18 cellular contexts compared by ENCODE assay signal in genomic region chr1:101144868-101145808, GRCh38.
A peak's percentile ranks its signal among the peaks of the same experiment; 100 is the strongest.
DNase-seq lines count a peak whose midpoint lies in the region; ATAC-seq, FAIRE-seq and TF ChIP-seq lines count a peak whose summit lies in the region.
"Had no signal": no experiment of that assay in that cellular context is flagged by ENCODE, and none has a peak within 500 bp of the region (broad histone marks: within the 10 kb centered on the region; RNA-seq: fewer than 3 reads in every experiment).

No MANE protein-coding gene starts in this region.

- ATAC-seq in foreskin keratinocyte = peak; percentile 34
- ATAC-seq in GM19452 (IDR thresholded peaks at IDR 0.05; ENCODE audit: unreplicated experiment) = no peak
- ATAC-seq: activated T-cell treated with anti-CD3 and anti-CD28 coated beads, Interleukin-2, amount 50 U/mL, for 4 hours; heart left ventricle; Right ventricle myocardium inferior had no signal

- peaks cover 16% of the 10 kb centered on the region for H3K4me1 ChIP-seq in foreskin keratinocyte

- DNase-seq in GM12891 (ENCODE audit: insufficient read length, low spot score) (no peak), GM19239 (ENCODE audit: insufficient read length, low spot score) (no peak), MV-4-11 (lab: John Stamatoyannopoulos, UW) (peak; percentile 12), foreskin keratinocyte (no peak), NCI-H2171 treated with DMSO at 0.1 percent for 48 hours (lab: John Stamatoyannopoulos, UW) (no peak), AG08395 (ENCODE audit: low spot score) (no peak)
- DNase-seq in T-helper 2 cell treated with Interferon-gamma antibody and Interleukin-4, amounts not matched to agents 5 μg/mL and 100 μg/mL, for 36 hours (ENCODE audit: low spot score) = no peak
- DNase-seq: activated CD4-positive, alpha-beta T cell treated with anti-CD3 and anti-CD28 coated beads for 4 hours; activated T-cell treated with anti-CD3 and anti-CD28 coated beads, Interleukin-2, amount 50 U/mL, for 4 hours; erythroblast; heart left ventricle; NCI-H2081 treated with DMSO at 0.1 percent for 48 hours; nucleus accumbens; stimulated activated naive CD4-positive, alpha-beta T cell treated with Interleukin-2 at 50 U/mL for 16 hours had no signal

- peak; percentile 48 for FAIRE-seq in GM12891 (lab: Jason Lieb, UNC)
- FAIRE-seq in GM19239 (lab: Jason Lieb, UNC) = peak; percentile 87
- FAIRE-seq: keratinocyte had no signal

- H3K27me3 ChIP-seq in foreskin keratinocyte = no peaks in the 10 kb centered on the region
- H3K27me3 ChIP-seq: heart left ventricle had no signal

- H3K36me3 Mint-ChIP-seq in T-helper 2 cell treated with Interferon-gamma antibody and Interleukin-4, amounts not matched to agents 5 μg/mL and 100 μg/mL, for 36 hours (ENCODE audit: low read depth) = peaks cover 3% of the 10 kb centered on the region

- H3K4me3 Mint-ChIP-seq in T-helper 2 cell treated with Interferon-gamma antibody and Interleukin-4, amounts not matched to agents 5 μg/mL and 100 μg/mL, for 36 hours = no peak overlapping the region
- H3K4me3 Mint-ChIP-seq: activated T-cell treated with anti-CD3 and anti-CD28 coated beads, Interleukin-2, amount 50 U/mL, for 4 hours; dendritic cell treated with granulocyte-macrophage colony-stimulating factor and Interleukin-4, amounts not matched to agents 40 ng/mL and 50 ng/mL, for 4 days had no signal

- H3K27me3 Mint-ChIP-seq in T-helper 2 cell treated with Interferon-gamma antibody and Interleukin-4, amounts not matched to agents 5 μg/mL and 100 μg/mL, for 36 hours (ENCODE audit: low read depth) = no peaks in the 10 kb centered on the region
- H3K27me3 Mint-ChIP-seq: dendritic cell treated with granulocyte-macrophage colony-stimulating factor and Interleukin-4, amounts not matched to agents 40 ng/mL and 50 ng/mL, for 4 days had no signal

- H3K9me3 Mint-ChIP-seq in T-helper 2 cell treated with Interferon-gamma antibody and Interleukin-4, amounts not matched to agents 5 μg/mL and 100 μg/mL, for 36 hours = no peaks in the 10 kb centered on the region
- H3K9me3 Mint-ChIP-seq: dendritic cell treated with granulocyte-macrophage colony-stimulating factor and Interleukin-4, amounts not matched to agents 40 ng/mL and 50 ng/mL, for 4 days had no signal

- H3K27ac Mint-ChIP-seq in T-helper 2 cell treated with Interferon-gamma antibody and Interleukin-4, amounts not matched to agents 5 μg/mL and 100 μg/mL, for 36 hours = no peak overlapping the region
- H3K27ac Mint-ChIP-seq: dendritic cell treated with granulocyte-macrophage colony-stimulating factor and Interleukin-4, amounts not matched to agents 40 ng/mL and 50 ng/mL, for 4 days had no signal

- TF ChIP-seq POLR2A in GM12891 (IDR thresholded peaks at IDR 0.05; ENCODE audit: low read depth, low read length) = no peak

- H3K27ac ChIP-seq in foreskin keratinocyte = no peak overlapping the region
- H3K27ac ChIP-seq: heart left ventricle had no signal

- TF ChIP-seq CTCF in foreskin keratinocyte (conservative IDR thresholded peaks at IDR 0.05) = no peak

- H3K4me1 Mint-ChIP-seq in T-helper 2 cell treated with Interferon-gamma antibody and Interleukin-4, amounts not matched to agents 5 μg/mL and 100 μg/mL, for 36 hours (ENCODE audit: low read depth) = peaks cover 23% of the 10 kb centered on the region

TF ChIP-seq in GM12891, 5 proteins besides CTCF, POLR2A, EP300 and RAD21:
- no peak for TF ChIP-seq POU2F2 (IDR thresholded peaks at IDR 0.05; ENCODE audit: low read depth, low read length)
- TF ChIP-seq POLR2AphosphoS5 (IDR thresholded peaks at IDR 0.05; ENCODE audit: low read depth, low read length) = no peak
- TF ChIP-seq SPI1 (IDR thresholded peaks at IDR 0.05; ENCODE audit: low read depth, low read length) = 0 out of 2 replicates have a peak, but pooled peaks have one; percentile 10
- TF ChIP-seq TAF1 (IDR thresholded peaks at IDR 0.05; ENCODE audit: low read depth, low read length) = no peak
TF ChIP-seq in GM12891: peak in this region for 1.
